ENCODE assay signal across 20 cellular contexts in the genomic region with DNA sequence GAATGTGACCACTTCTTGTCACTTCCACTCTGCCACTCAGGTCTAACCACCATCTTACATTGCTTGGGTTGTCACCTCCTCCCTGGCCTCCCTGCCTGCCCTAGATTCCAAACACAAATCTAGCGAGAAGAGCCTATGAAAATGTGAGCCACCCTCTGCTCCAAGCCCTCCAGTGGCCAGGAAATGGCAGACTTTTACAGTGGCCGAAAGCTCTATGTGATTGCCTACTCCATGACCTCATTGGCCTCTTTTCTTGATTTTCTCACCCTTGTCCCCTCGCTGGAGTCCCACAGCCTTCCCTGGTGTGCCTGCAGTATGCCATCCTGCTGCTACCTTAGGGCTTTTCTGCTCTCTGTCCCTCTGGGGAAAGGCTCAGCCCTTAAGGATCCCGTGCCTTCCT.
"Had no signal": no experiment of that assay in that cellular context is flagged by ENCODE, and none has a peak within 500 bp of the region (broad histone marks: within the 10 kb centered on the region; RNA-seq: fewer than 3 reads in every experiment).

No MANE protein-coding gene starts in this region.

- H3K9me3 Mint-ChIP-seq: activated T-helper 1 cell treated with anti-CD3 and anti-CD28 coated beads, Interleukin-12 subunit alpha, Interleukin-12 subunit beta, Interleukin-2, Interleukin-4 antibody, amounts not matched to agents 30 ng/mL and 10 ng/mL and 1 ng/mL, durations not matched to agents 14 hours and 24 hours and 36 hours; neural progenitor cell; T-helper 1 cell treated with Interleukin-12 subunit alpha and Interleukin-12 subunit beta and Interleukin-4 antibody, amounts not matched to agents 30 μg/mL and 1 μg/mL, for 36 hours had no signal

- H3K36me3 Mint-ChIP-seq: neural progenitor cell had no signal

- DNase-seq: activated CD4-positive, alpha-beta T cell treated with anti-CD3 and anti-CD28 coated beads, Interleukin-2, amount 50 U/mL, for 4 hours; activated gamma-delta T cell treated with Interleukin-2 at 50 U/mL for 16 hours; activated T-cell treated with anti-CD3 and anti-CD28 coated beads for 4 hours; caudate nucleus; dorsolateral prefrontal cortex; heart left ventricle; left lung; mammary epithelial cell; psoas muscle; stimulated activated CD4-positive, alpha-beta T cell treated with anti-CD3 and anti-CD28 coated beads, Interleukin-4, amount 100 ng/mL, for 1 hour had no signal

- H3K9me3 ChIP-seq: heart left ventricle, left lung, psoas muscle, thoracic aorta had no signal

- H3K27ac Mint-ChIP-seq: activated T-helper 1 cell treated with anti-CD3 and anti-CD28 coated beads, Interleukin-12 subunit alpha, Interleukin-12 subunit beta, Interleukin-2, Interleukin-4 antibody, amounts not matched to agents 30 ng/mL and 10 ng/mL and 1 ng/mL, durations not matched to agents 14 hours and 24 hours and 36 hours; neural progenitor cell; T-helper 1 cell treated with Interleukin-12 subunit alpha and Interleukin-12 subunit beta and Interleukin-4 antibody, amounts not matched to agents 30 μg/mL and 1 μg/mL, for 36 hours had no signal

- H3K9ac ChIP-seq: neural progenitor cell had no signal

- H3K4me3 ChIP-seq: dorsolateral prefrontal cortex, heart left ventricle, left lung, neural progenitor cell, psoas muscle, smooth muscle cell, thoracic aorta had no signal

- H3K27ac ChIP-seq: dorsolateral prefrontal cortex, epithelial cell of prostate, heart left ventricle, left lung, neural progenitor cell, psoas muscle, thoracic aorta had no signal

- ATAC-seq: activated naive CD4-positive, alpha-beta T cell treated with anti-CD3 and anti-CD28 coated beads, Interleukin-2, amount 50 U/mL, for 72 hours; heart left ventricle; left lung; psoas muscle; sciatic nerve had no signal

- FAIRE-seq: colon, frontal cortex had no signal

- H3K36me3 ChIP-seq: heart left ventricle, left lung, neural progenitor cell, thoracic aorta had no signal

- H3K4me3 Mint-ChIP-seq: activated T-helper 1 cell treated with anti-CD3 and anti-CD28 coated beads, Interleukin-12 subunit alpha, Interleukin-12 subunit beta, Interleukin-2, Interleukin-4 antibody, amounts not matched to agents 30 ng/mL and 10 ng/mL and 1 ng/mL, durations not matched to agents 14 hours and 24 hours and 36 hours; neural progenitor cell; T-helper 1 cell treated with Interleukin-12 subunit alpha and Interleukin-12 subunit beta and Interleukin-4 antibody, amounts not matched to agents 30 μg/mL and 1 μg/mL, for 36 hours had no signal

- H3K27me3 ChIP-seq: heart left ventricle, left lung, neural progenitor cell had no signal

- H3K4me2 ChIP-seq: neural progenitor cell, smooth muscle cell had no signal

- H2AFZ ChIP-seq: neural progenitor cell had no signal
